ENCODE assay signal across 23 cellular contexts in the genomic region with DNA sequence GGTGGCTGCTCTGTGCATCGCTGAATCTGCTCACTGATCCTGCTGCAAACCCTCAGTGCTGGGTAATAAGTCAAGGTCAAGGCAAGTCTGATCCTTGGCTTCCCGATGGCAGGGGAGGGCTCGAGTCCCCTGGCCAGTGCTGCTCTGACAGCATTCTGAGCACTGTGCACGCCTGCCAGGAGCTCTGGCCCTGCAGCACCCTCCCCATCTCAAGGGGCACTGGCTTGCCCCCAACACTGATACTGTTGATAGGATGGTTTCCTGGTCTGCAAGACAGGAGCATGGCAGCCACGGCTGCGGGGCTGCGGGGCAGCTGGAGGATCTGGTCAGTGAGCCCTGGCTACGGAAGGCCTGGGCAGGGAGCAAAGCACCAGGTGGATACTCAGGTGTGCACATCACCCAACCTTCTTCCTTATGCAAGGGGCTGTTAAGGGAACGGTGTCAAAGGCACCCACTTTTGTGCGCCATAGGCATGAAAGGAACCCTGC.
DNase-seq lines count a peak whose midpoint lies in the region; ATAC-seq, FAIRE-seq and TF ChIP-seq lines count a peak whose summit lies in the region.
"Had no signal": no experiment of that assay in that cellular context is flagged by ENCODE, and none has a peak within 500 bp of the region (broad histone marks: within the 10 kb centered on the region; RNA-seq: fewer than 3 reads in every experiment).

No MANE protein-coding gene starts in this region.

- no peak overlapping the region for H3K4me2 ChIP-seq in GM23338
- H3K4me2 ChIP-seq in GM12878 (ENCODE audit: control insufficient read depth, insufficient read depth), result no peak overlapping the region
- H3K4me2 ChIP-seq in osteoblast (ENCODE audit: insufficient read depth, low read length), result no peak overlapping the region

- peaks cover 77% of the 10 kb centered on the region for H3K36me3 Mint-ChIP-seq in T-helper 1 cell treated with Interleukin-12 subunit alpha and Interleukin-12 subunit beta and Interleukin-4 antibody, amounts not matched to agents 30 μg/mL and 1 μg/mL, for 36 hours (ENCODE audit: low read depth)
- H3K36me3 Mint-ChIP-seq in GM23338 (ENCODE audit: low read depth), result peaks cover 73% of the 10 kb centered on the region

- TF ChIP-seq POLR2A in GM12878 (IDR thresholded peaks at IDR 0.05; ENCODE audit: low read depth, low read length), result peak; percentile 33; the same call in 1 of the 2 replicates

- H3F3A ChIP-seq in GM23338 (replicated peaks; ENCODE audit: low read depth), result no peaks in the 10 kb centered on the region

- H3K4me3 ChIP-seq in GM23338 (no peak overlapping the region), GM12878 (no peak overlapping the region), osteoblast (ENCODE audit: insufficient read depth, low read length) (no peak overlapping the region)
- H3K4me3 ChIP-seq: esophagus squamous epithelium, Peyer's patch, right lobe of liver had no signal

- TF ChIP-seq EP300 in GM12878 (IDR thresholded peaks at IDR 0.05; ENCODE audit: borderline replicate concordance in 1 of 2, control insufficient read depth in 1 of 2, low read depth in 2 of 2, low read length in 2 of 2), result no peak

- no peaks in the 10 kb centered on the region for H4K20me1 ChIP-seq in GM23338 (replicated peaks; ENCODE audit: insufficient read depth)
- no peaks in the 10 kb centered on the region for H4K20me1 ChIP-seq in GM12878 (ENCODE audit: control insufficient read depth, insufficient read depth)
- no peaks in the 10 kb centered on the region for H4K20me1 ChIP-seq in osteoblast (ENCODE audit: insufficient read depth, low read length)

- intact Hi-C loops in GM12878 (cut with micrococcal nuclease; ENCODE audit: unreplicated experiment), result no loop called here

- POLR2A ChIA-PET in GM12878 (lab: Charles Lee), result no interaction called here

- no peak overlapping the region for H3K4me3 Mint-ChIP-seq in T-helper 1 cell treated with Interleukin-12 subunit alpha and Interleukin-12 subunit beta and Interleukin-4 antibody, amounts not matched to agents 30 μg/mL and 1 μg/mL, for 36 hours
- H3K4me3 Mint-ChIP-seq in GM23338, result no peak overlapping the region
- H3K4me3 Mint-ChIP-seq: stimulated activated naive CD8-positive, alpha-beta T cell treated with anti-CD3 and anti-CD28 coated beads, Interleukin-15, amount 100 ng/mL, for 72 hours had no signal

- H3K27me3 Mint-ChIP-seq in T-helper 1 cell treated with Interleukin-12 subunit alpha and Interleukin-12 subunit beta and Interleukin-4 antibody, amounts not matched to agents 30 μg/mL and 1 μg/mL, for 36 hours (ENCODE audit: low read depth), result no peaks in the 10 kb centered on the region
- no peaks in the 10 kb centered on the region for H3K27me3 Mint-ChIP-seq in GM23338 (ENCODE audit: insufficient read depth, low read depth, poor library complexity)
- H3K27me3 Mint-ChIP-seq: stimulated activated naive CD8-positive, alpha-beta T cell treated with anti-CD3 and anti-CD28 coated beads, Interleukin-15, amount 100 ng/mL, for 72 hours had no signal

- H3K9me2 ChIP-seq in GM23338 (ENCODE audit: insufficient read depth), result no peaks in the 10 kb centered on the region

- no peaks in the 10 kb centered on the region for H3K9me3 Mint-ChIP-seq in T-helper 1 cell treated with Interleukin-12 subunit alpha and Interleukin-12 subunit beta and Interleukin-4 antibody, amounts not matched to agents 30 μg/mL and 1 μg/mL, for 36 hours
- H3K9me3 Mint-ChIP-seq in GM23338, result no peaks in the 10 kb centered on the region
- H3K9me3 Mint-ChIP-seq: stimulated activated naive CD8-positive, alpha-beta T cell treated with anti-CD3 and anti-CD28 coated beads, Interleukin-15, amount 100 ng/mL, for 72 hours had no signal

- no peak for TF ChIP-seq CTCF in GM23338 (conservative IDR thresholded peaks at IDR 0.05; ENCODE audit: low read depth in 2 of 2)
- TF ChIP-seq CTCF in GM12878 (IDR thresholded peaks at IDR 0.05 in 2 of 3, conservative IDR thresholded peaks at IDR 0.05 in 1 of 3; ENCODE audit: control insufficient read depth in 2 of 3, extremely low read depth in 1 of 3, insufficient read depth in 1 of 3, low read depth in 3 of 3, low read length in 3 of 3), result no peak
- no peak for TF ChIP-seq CTCF in osteoblast (IDR thresholded peaks at IDR 0.05; ENCODE audit: extremely low read depth, low read depth, low read length)

- FAIRE-seq in GM12878 (lab: Jason Lieb, UNC), result no peak

- H3K27ac ChIP-seq in GM23338 (ENCODE audit: low read depth), result 0 out of 2 replicates have a peak overlapping the region, but pooled peaks have one; percentile 19
- no peak overlapping the region for H3K27ac ChIP-seq in GM12878 (ENCODE audit: control insufficient read depth, insufficient read depth)
- H3K27ac ChIP-seq in osteoblast (ENCODE audit: low read depth, low read length), result no peak overlapping the region
- H3K27ac ChIP-seq: 22Rv1, parathyroid adenoma, right lobe of liver had no signal

- no peak overlapping the region for H2AFZ ChIP-seq in GM23338
- no peak overlapping the region for H2AFZ ChIP-seq in GM12878 (ENCODE audit: control insufficient read depth, low read depth, low read length)
- H2AFZ ChIP-seq in osteoblast (ENCODE audit: low read length), result no peak overlapping the region
- H2AFZ ChIP-seq: parathyroid adenoma had no signal

- H3K9me3 ChIP-seq in GM12878 (replicated peaks; ENCODE audit: control insufficient read depth, insufficient read depth, low read length), result no peaks in the 10 kb centered on the region
- H3K9me3 ChIP-seq in osteoblast (ENCODE audit: low read depth, low read length), result no peaks in the 10 kb centered on the region
- H3K9me3 ChIP-seq: esophagus squamous epithelium, Peyer's patch, right lobe of liver had no signal

- ATAC-seq in GM23338 (no peak), GM12878 (no peak), HG03280 (IDR thresholded peaks at IDR 0.05; ENCODE audit: unreplicated experiment) (no peak)
- ATAC-seq: right lobe of liver; stimulated activated naive CD8-positive, alpha-beta T cell treated with anti-CD3 and anti-CD28 coated beads, Interleukin-15, amount 100 ng/mL, for 72 hours had no signal

- DNase-seq in T-helper 1 cell (no peak), GM23338 (ENCODE audit: low spot score) (no peak), GM12878 (ENCODE audit: low read depth, low spot score) (no peak), osteoblast (ENCODE audit: insufficient read length, low spot score, missing footprints) (peak; percentile 72), NCI-H526 (lab: John Stamatoyannopoulos, UW) (no peak), KG1 (lab: John Stamatoyannopoulos, UW) (no peak)
- DNase-seq: activated CD4-positive, CD25-positive, alpha-beta regulatory T cell; activated gamma-delta T cell; AML-193; effector CD8-positive, alpha-beta T cell; esophagus squamous epithelium; HCEC 1CT; NCI-H1092 treated with DMSO at 0.1 percent for 48 hours; NCI-H2081; NK-92 treated with Interleukin-12 subunit alpha and Interleukin-12 subunit beta, amount 100 ng/mL, for 24 hours; Peyer's patch; right lobe of liver; stimulated activated naive CD8-positive, alpha-beta T cell treated with anti-CD3 and anti-CD28 coated beads, Interleukin-15, amount 100 ng/mL, for 72 hours; trophoblast cell had no signal

- SMC1A ChIA-PET in GM12878 (lab: Charles Lee; ENCODE audit: uncharacterized antibody, unreplicated experiment), result interaction anchor here (1.5 kb wide), 1 partner anchor 11 kb away, joined by 5 read pairs; no protein-coding TSS in a partner anchor

- H3K4me1 ChIP-seq in GM23338 (ENCODE audit: insufficient read depth) (no peaks in the 10 kb centered on the region), GM12878 (ENCODE audit: control insufficient read depth, insufficient read depth, low read length) (no peaks in the 10 kb centered on the region), osteoblast (ENCODE audit: insufficient read depth, low read length) (no peaks in the 10 kb centered on the region)
- H3K4me1 ChIP-seq: parathyroid adenoma had no signal

- over 99% methylated on average over 10 of the region's 10 CpGs for WGBS in GM12878 (ENCODE audit: insufficient coverage, insufficient replicate concordance, low lambda C conversion rate, missing lambda C conversion rate)

- peaks cover 24% of the 10 kb centered on the region for H3K4me1 Mint-ChIP-seq in T-helper 1 cell treated with Interleukin-12 subunit alpha and Interleukin-12 subunit beta and Interleukin-4 antibody, amounts not matched to agents 30 μg/mL and 1 μg/mL, for 36 hours (ENCODE audit: low read depth)
- no peaks in the 10 kb centered on the region for H3K4me1 Mint-ChIP-seq in GM23338

- BruUV-seq in GM12878 (replicated peaks; lab: Mats Ljungman, UMichigan), result no TSS peak

- TF ChIP-seq RAD21 in GM12878 (IDR thresholded peaks at IDR 0.05; ENCODE audit: insufficient read depth, low read depth, low read length), result no peak

- peak overlapping the region; percentile 49 for H3K27ac Mint-ChIP-seq in T-helper 1 cell treated with Interleukin-12 subunit alpha and Interleukin-12 subunit beta and Interleukin-4 antibody, amounts not matched to agents 30 μg/mL and 1 μg/mL, for 36 hours
- H3K27ac Mint-ChIP-seq in GM23338, result no peak overlapping the region

- no peaks in the 10 kb centered on the region for H3K79me2 ChIP-seq in GM23338 (replicated peaks; ENCODE audit: insufficient read depth)
- no peaks in the 10 kb centered on the region for H3K79me2 ChIP-seq in GM12878 (ENCODE audit: control insufficient read depth, insufficient read depth, low read length)
- H3K79me2 ChIP-seq in osteoblast (ENCODE audit: insufficient read depth, low read length), result no peaks in the 10 kb centered on the region
- H3K79me2 ChIP-seq: parathyroid adenoma had no signal

- CTCF ChIA-PET in GM12878 (lab: Yijun Ruan, JAX), result no interaction called here

- RAD21 ChIA-PET in GM12878 (lab: Charles Lee; ENCODE audit: unreplicated experiment), result no interaction called here

- no peaks in the 10 kb centered on the region for H3K27me3 ChIP-seq in GM23338 (ENCODE audit: insufficient read depth)
- no peaks in the 10 kb centered on the region for H3K27me3 ChIP-seq in GM12878 (replicated peaks in 1 of 2; ENCODE audit: control insufficient read depth in 2 of 2, insufficient read depth in 2 of 2, low read length in 1 of 2)
- no peaks in the 10 kb centered on the region for H3K27me3 ChIP-seq in osteoblast (ENCODE audit: insufficient read depth, low read length)
- H3K27me3 ChIP-seq: esophagus squamous epithelium, Peyer's patch, right lobe of liver had no signal

- H3K36me3 ChIP-seq in GM23338 (ENCODE audit: insufficient read depth), result peaks cover 17% of the 10 kb centered on the region
- H3K36me3 ChIP-seq in GM12878 (ENCODE audit: control insufficient read depth in 2 of 2, insufficient read depth in 2 of 2, low read length in 1 of 2), result peaks cover 65 to 74% of the 10 kb centered on the region in 2 experiments
- no peaks in the 10 kb centered on the region for H3K36me3 ChIP-seq in osteoblast (ENCODE audit: insufficient read depth, low read length)
- H3K36me3 ChIP-seq: right lobe of liver had no signal

- H3K9ac ChIP-seq in GM12878 (ENCODE audit: control insufficient read depth, insufficient read depth, low read length), result no peak overlapping the region
- H3K9ac ChIP-seq: parathyroid adenoma had no signal

- in situ Hi-C loops in GM12878 (cut with MboI), result no loop called here

TF ChIP-seq in GM23338, 12 proteins besides CTCF, POLR2A, EP300 and RAD21 (continues in another document):
- no peak for TF ChIP-seq JUNB (IDR thresholded peaks at IDR 0.05; ENCODE audit: unreplicated experiment)

TF ChIP-seq in GM12878, 131 proteins besides CTCF, POLR2A, EP300 and RAD21 (continues in another document):
- no peak for TF ChIP-seq SIX5 (IDR thresholded peaks at IDR 0.05; ENCODE audit: low read depth, low read length, severe bottlenecking)
- TF ChIP-seq TAF1 (IDR thresholded peaks at IDR 0.05; ENCODE audit: borderline replicate concordance, low read depth, low read length), result no peak
